In the genomic region with DNA sequence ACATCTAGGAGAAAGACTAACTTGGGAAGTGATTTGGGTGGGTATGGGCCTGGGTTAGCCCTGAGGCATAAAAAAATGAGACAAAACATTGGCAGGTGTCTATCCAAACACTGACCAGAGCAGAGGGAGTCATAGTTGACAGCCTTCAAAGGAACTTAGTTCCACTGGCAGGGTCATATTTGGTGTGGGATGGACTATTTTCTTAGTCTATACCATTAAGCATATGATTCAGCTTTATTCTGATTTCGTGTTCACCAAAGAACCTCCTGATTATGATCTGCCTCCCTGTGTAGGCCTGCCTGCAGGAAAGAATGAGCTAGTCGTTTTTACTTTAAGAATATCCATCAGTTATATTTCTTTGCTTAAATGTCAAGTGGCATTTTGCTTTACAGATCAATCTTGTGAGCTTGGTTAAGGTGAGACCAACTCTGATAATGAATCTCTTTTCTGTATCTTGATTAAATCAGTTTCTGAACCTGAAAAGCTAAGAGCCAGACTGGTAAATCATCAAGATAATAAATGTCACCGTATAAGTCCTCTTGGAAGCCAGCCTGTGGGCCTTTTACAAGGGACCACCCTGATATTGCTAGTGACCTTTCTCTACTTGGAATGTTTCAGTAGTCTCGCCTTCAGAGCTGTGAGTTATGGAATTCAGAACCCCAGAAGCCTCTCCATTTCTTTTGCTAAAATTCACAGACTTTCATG, we compare ENCODE assay signal across 24 cellular contexts.
A peak's percentile ranks its signal among the peaks of the same experiment; 100 is the strongest.
DNase-seq lines count a peak whose midpoint lies in the region; ATAC-seq, FAIRE-seq and TF ChIP-seq lines count a peak whose summit lies in the region.
"Had no signal": no experiment of that assay in that cellular context is flagged by ENCODE, and none has a peak within 500 bp of the region (broad histone marks: within the 10 kb centered on the region; RNA-seq: fewer than 3 reads in every experiment).

No MANE protein-coding gene starts in this region.

- no peak for TF ChIP-seq EP300 in suprapubic skin (IDR thresholded peaks at IDR 0.05)

- CTCF ChIA-PET in Panc1 (lab: Charles Lee): interaction anchor here (1.2 to 1.4 kb wide), 2 partner anchors 145 to 150 kb away, joined by 4 to 5 read pairs; no protein-coding TSS in a partner anchor

- BruUV-seq in Panc1 (replicated peaks; lab: Mats Ljungman, UMichigan): no TSS peak

- WGBS in thyroid gland, 2 donors: 72 to 80% methylated on average over 4 of the region's 4 CpGs
- WGBS in suprapubic skin: 54% methylated on average over 4 of the region's 4 CpGs

- no peaks in the 10 kb centered on the region for H3K79me2 ChIP-seq in keratinocyte (ENCODE audit: control insufficient read depth, insufficient read depth, low read length)

- no peaks in the 10 kb centered on the region for H3K36me3 ChIP-seq in Panc1 (ENCODE audit: control insufficient read depth, insufficient read depth, low read length)
- H3K36me3 ChIP-seq in keratinocyte (ENCODE audit: control insufficient read depth in 2 of 2, extremely low read depth in 1 of 2, insufficient read depth in 2 of 2, low read length in 2 of 2): no peaks in the 10 kb centered on the region
- H3K36me3 ChIP-seq in thyroid gland: no peaks in the 10 kb centered on the region
- H3K36me3 ChIP-seq in suprapubic skin: no peaks in the 10 kb centered on the region
- H3K36me3 ChIP-seq: BLaER1 treated with 17β-estradiol and CSF1 and Interleukin-3, amounts not matched to agents 10 nM and 100 nM had no signal

- dilution Hi-C loops in keratinocyte (cut with MboI; ENCODE audit: extremely low pct_ligation_motif_present, low sequenced_read_pairs): no loop called here

- TF ChIP-seq CTCF in Panc1 (IDR thresholded peaks at IDR 0.05): no peak
- TF ChIP-seq CTCF in keratinocyte (optimal IDR thresholded peaks at IDR 0.05 in 1 of 3, IDR thresholded peaks at IDR 0.05 in 1 of 3, conservative IDR thresholded peaks at IDR 0.05 in 1 of 3; ENCODE audit: extremely low read depth in 1 of 3, insufficient read depth in 2 of 3, low read length in 3 of 3): no peak
- no peak for TF ChIP-seq CTCF in thyroid gland (IDR thresholded peaks at IDR 0.05)
- no peak for TF ChIP-seq CTCF in suprapubic skin (IDR thresholded peaks at IDR 0.05)

- H3K9me3 ChIP-seq in Panc1 (ENCODE audit: control insufficient read depth, insufficient read depth, low read depth, low read length) (no peaks in the 10 kb centered on the region), keratinocyte (ENCODE audit: control insufficient read depth, low read depth, low read length) (no peaks in the 10 kb centered on the region), thyroid gland (no peaks in the 10 kb centered on the region), suprapubic skin (no peaks in the 10 kb centered on the region)
- H3K9me3 ChIP-seq: A549; BLaER1 treated with 17β-estradiol and CSF1 and Interleukin-3, amounts not matched to agents 10 nM and 100 nM had no signal

- peak overlapping the region; percentile 14 for H2AFZ ChIP-seq in keratinocyte (ENCODE audit: control insufficient read depth, low read length)

- no peaks in the 10 kb centered on the region for H3K9me1 ChIP-seq in keratinocyte (ENCODE audit: control insufficient read depth, extremely low read depth, insufficient read depth, low read length)

- H3K9ac ChIP-seq in keratinocyte (ENCODE audit: control insufficient read depth, extremely low read depth, insufficient read depth, low read length): no peak overlapping the region
- H3K9ac ChIP-seq: BLaER1 treated with 17β-estradiol and CSF1 and Interleukin-3, amounts not matched to agents 10 nM and 100 nM; KMS-11 had no signal

- TF ChIP-seq POLR2A in thyroid gland (IDR thresholded peaks at IDR 0.05) (no peak), suprapubic skin (IDR thresholded peaks at IDR 0.05) (no peak)

- no peak; the same call in 1 of the 2 replicates for ATAC-seq in Panc1
- ATAC-seq: A549 had no signal

- POLR2A ChIA-PET in Panc1 (lab: Charles Lee): interaction anchor here (0.7 kb wide), 1 partner anchor 10 kb away, joined by 14 read pairs; no protein-coding TSS in a partner anchor

- intact Hi-C loops in Panc1 (cut with micrococcal nuclease; ENCODE audit: unreplicated experiment): no loop called here
- intact Hi-C loops in thyroid gland (cut with DNase I): no loop called here

- H3K27ac ChIP-seq in Panc1 (ENCODE audit: low read length) (peak overlapping the region; percentile 45; the same call in 1 of the 2 replicates), keratinocyte (ENCODE audit: control insufficient read depth, insufficient read depth, low read length) (no peak overlapping the region), thyroid gland (peak overlapping the region in 2 of 3 donors; percentile 6 to 54), suprapubic skin (no peak overlapping the region)
- H3K27ac ChIP-seq: BLaER1 treated with 17β-estradiol and CSF1 and Interleukin-3, amounts not matched to agents 10 nM and 100 nM; KMS-11; RWPE1 had no signal

- FAIRE-seq in G401.6 (lab: Jason Lieb, UNC) (peak; percentile 86), keratinocyte (lab: Jason Lieb, UNC) (no peak)
- FAIRE-seq: A549, D721Med had no signal

- in situ Hi-C loops in Panc1 (cut with HindIII; ENCODE audit: low pct_unique_long_range_greater_than_20kb, low sequenced_read_pairs): no loop called here

- no peaks in the 10 kb centered on the region for H3K4me1 ChIP-seq in Panc1 (ENCODE audit: control insufficient read depth, insufficient read depth, low read length)
- peaks cover 7% of the 10 kb centered on the region for H3K4me1 ChIP-seq in keratinocyte (ENCODE audit: control insufficient read depth, extremely low read depth, insufficient read depth, low read length)
- H3K4me1 ChIP-seq in thyroid gland: peaks cover 30 to 48% of the 10 kb centered on the region in 2 donors
- peaks cover 7% of the 10 kb centered on the region for H3K4me1 ChIP-seq in suprapubic skin

- DNase-seq in Panc1 (ENCODE audit: low read depth, low spot score) (no peak), keratinocyte (ENCODE audit: low read depth, low spot score) (no peak), thyroid gland (no peak), hepatic stellate cell (ENCODE audit: low spot score) (no peak), suprapubic skin (ENCODE audit: low spot score in 2 of 2) (no peak), amniotic stem cell (lab: John Stamatoyannopoulos, UW) (no peak)
- DNase-seq: AML-193; CD4-positive, alpha-beta T cell; H9; HFFc6; IMR-90; MM.1S; NCI-H1417; NCI-H1694; NCI-H2081; NCI-H2227 treated with DMSO at 0.1 percent for 48 hours; NCI-H69; SHP77 treated with DMSO at 0.1 percent for 48 hours had no signal

- H3K27me3 ChIP-seq in Panc1 (ENCODE audit: control insufficient read depth, insufficient read depth, low read length): no peaks in the 10 kb centered on the region
- no peaks in the 10 kb centered on the region for H3K27me3 ChIP-seq in keratinocyte (ENCODE audit: control insufficient read depth, extremely low read depth, insufficient read depth, low read length)
- H3K27me3 ChIP-seq in thyroid gland: no peaks in the 10 kb centered on the region
- H3K27me3 ChIP-seq in suprapubic skin: no peaks in the 10 kb centered on the region

- no peaks in the 10 kb centered on the region for H4K20me1 ChIP-seq in keratinocyte (ENCODE audit: control insufficient read depth, extremely low read depth, insufficient read depth, low read length)
- H4K20me1 ChIP-seq: BLaER1 treated with 17β-estradiol and CSF1 and Interleukin-3, amounts not matched to agents 10 nM and 100 nM had no signal

- no peak overlapping the region for H3K4me2 ChIP-seq in keratinocyte (ENCODE audit: control insufficient read depth, extremely low read depth, insufficient read depth, low read depth, low read length)
- H3K4me2 ChIP-seq: A549; BLaER1 treated with 17β-estradiol and CSF1 and Interleukin-3, amounts not matched to agents 10 nM and 100 nM; KMS-11 had no signal

- H3K4me3 ChIP-seq in Panc1 (ENCODE audit: low read depth in 2 of 2, low read length in 2 of 2) (no peak overlapping the region), keratinocyte (ENCODE audit: control insufficient read depth in 2 of 3, extremely low read depth in 1 of 3, insufficient read depth in 2 of 3, low read depth in 1 of 3, low read length in 3 of 3) (no peak overlapping the region), thyroid gland (replicated peaks in 1 of 3) (no peak overlapping the region), suprapubic skin (no peak overlapping the region)
- H3K4me3 ChIP-seq: A549; BLaER1 treated with 17β-estradiol and CSF1 and Interleukin-3, amounts not matched to agents 10 nM and 100 nM had no signal

Comparison
In these comparisons a context has a peak if more than half of its experiments do, and no peak if none do; other contexts are left out.
1. H3K27ac ChIP-seq: peak in Panc1 (single experiment) and thyroid gland (2 of 3); none in keratinocyte (single experiment) and suprapubic skin (single experiment).